Comparison of ENCODE assay signal across 25 cellular contexts in the genomic region with DNA sequence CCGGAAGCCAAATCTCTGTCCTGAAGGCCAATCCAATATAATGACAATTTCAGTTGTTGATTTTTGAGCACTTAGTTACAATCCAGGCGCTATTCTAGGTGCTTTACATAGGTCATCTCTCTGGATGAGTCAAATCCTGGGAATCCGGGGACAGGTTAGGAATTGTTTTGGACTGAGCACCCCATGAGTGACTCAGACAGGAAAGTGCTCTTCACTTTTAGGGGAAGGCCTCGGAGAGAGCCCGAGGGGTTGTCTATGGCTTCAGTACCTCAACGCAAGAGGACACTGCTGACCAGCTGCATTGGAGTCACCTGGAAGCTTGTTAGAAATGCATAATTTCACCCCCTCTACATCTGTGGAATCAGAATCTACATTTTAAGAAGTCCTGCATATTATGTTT.
DNase-seq lines count a peak whose midpoint lies in the region; ATAC-seq and TF ChIP-seq lines count a peak whose summit lies in the region.
"Had no signal": no experiment of that assay in that cellular context is flagged by ENCODE, and none has a peak within 500 bp of the region (broad histone marks: within the 10 kb centered on the region; RNA-seq: fewer than 3 reads in every experiment).

No MANE protein-coding gene starts in this region.

- no peak overlapping the region for H3K4me3 Mint-ChIP-seq in MCF 10A (ENCODE audit: unreplicated experiment)
- H3K4me3 Mint-ChIP-seq: CD14-positive monocyte; CD8-positive, alpha-beta memory T cell; GM23338; H9; HFFc6 had no signal

- H3K36me3 ChIP-seq in breast epithelium, result no peaks in the 10 kb centered on the region
- no peaks in the 10 kb centered on the region for H3K36me3 ChIP-seq in vagina
- no peaks in the 10 kb centered on the region for H3K36me3 ChIP-seq in upper lobe of right lung
- H3K36me3 ChIP-seq: BE2C had no signal

- no peak overlapping the region for H3K27ac ChIP-seq in breast epithelium
- H3K27ac ChIP-seq in coronary artery, result no peak overlapping the region
- H3K27ac ChIP-seq in vagina, result no peak overlapping the region
- H3K27ac ChIP-seq in upper lobe of right lung, result no peak overlapping the region

- H3K4me1 Mint-ChIP-seq in MCF 10A (ENCODE audit: insufficient read depth, unreplicated experiment), result peaks cover 18% of the 10 kb centered on the region
- H3K4me1 Mint-ChIP-seq: CD14-positive monocyte; CD8-positive, alpha-beta memory T cell; GM23338 had no signal

- H3K4me3 ChIP-seq in breast epithelium (no peak overlapping the region), coronary artery (no peak overlapping the region), vagina (no peak overlapping the region), upper lobe of right lung (no peak overlapping the region)
- H3K4me3 ChIP-seq: GM23338 had no signal

- H3K27me3 ChIP-seq in breast epithelium (no peaks in the 10 kb centered on the region), vagina (no peaks in the 10 kb centered on the region), upper lobe of right lung (no peaks in the 10 kb centered on the region)
- H3K27me3 ChIP-seq: BE2C had no signal

- POLR2A ChIA-PET in MCF 10A (lab: Yijun Ruan, JAX), result interaction anchor here (0.6 kb wide), 1 partner anchor 298 kb away, joined by 3 read pairs; no protein-coding TSS in a partner anchor

- no peak for TF ChIP-seq CTCF in MCF 10A (IDR thresholded peaks at IDR 0.05; ENCODE audit: unreplicated experiment)
- no peak for TF ChIP-seq CTCF in breast epithelium (IDR thresholded peaks at IDR 0.05)
- no peak for TF ChIP-seq CTCF in coronary artery (IDR thresholded peaks at IDR 0.05)
- no peak for TF ChIP-seq CTCF in vagina (IDR thresholded peaks at IDR 0.05)
- no peak for TF ChIP-seq CTCF in upper lobe of right lung (IDR thresholded peaks at IDR 0.05)

- no peak for TF ChIP-seq POLR2A in breast epithelium (IDR thresholded peaks at IDR 0.05)
- TF ChIP-seq POLR2A in vagina (IDR thresholded peaks at IDR 0.05), result no peak

- no peaks in the 10 kb centered on the region for H3K27me3 Mint-ChIP-seq in MCF 10A (ENCODE audit: insufficient read depth, unreplicated experiment)

- ATAC-seq in upper lobe of right lung, result no peak
- ATAC-seq: GM23338, SK-N-SH treated with all-trans-retinoic acid at 6 μM for 48 hours had no signal

- no TSS peak for BruUV-seq in MCF 10A (replicated peaks; lab: Mats Ljungman, UMichigan)

- H3K9me3 ChIP-seq in breast epithelium (no peaks in the 10 kb centered on the region), vagina (no peaks in the 10 kb centered on the region), upper lobe of right lung (no peaks in the 10 kb centered on the region)
- H3K9me3 ChIP-seq: BE2C had no signal

- CTCF ChIA-PET in MCF 10A (lab: Yijun Ruan, JAX), result interaction anchor here (0.6 to 1.2 kb wide), 4 partner anchors 37 to 413 kb away, joined by 3 read pairs; no protein-coding TSS in a partner anchor

- no peaks in the 10 kb centered on the region for H3K9me3 Mint-ChIP-seq in MCF 10A (ENCODE audit: unreplicated experiment)
- H3K9me3 Mint-ChIP-seq: CD8-positive, alpha-beta memory T cell; GM23338; H9; HFFc6 had no signal

- H3K27ac Mint-ChIP-seq in MCF 10A (ENCODE audit: low read depth, unreplicated experiment), result peak overlapping the region; percentile 59
- H3K27ac Mint-ChIP-seq: CD14-positive monocyte; CD8-positive, alpha-beta memory T cell; GM23338; H9; HFFc6 had no signal

- DNase-seq in MCF 10A (ENCODE audit: unreplicated experiment) (peak; percentile 87), breast epithelium (ENCODE audit: low spot score in 2 of 2) (no peak), coronary artery (ENCODE audit: low spot score) (peak; percentile 43), islet precursor cell (peak; percentile 60), vagina (ENCODE audit: extremely low spot score in 2 of 2) (peak; percentile 16 to 34), medulla oblongata (ENCODE audit: extremely low spot score) (no peak), DMS79 (lab: John Stamatoyannopoulos, UW) (no peak), upper lobe of right lung (no peak)
- DNase-seq: 8988T; ACHN; BE2C; CD8-positive, alpha-beta memory T cell; DMS 273 treated with DMSO at 0.1 percent for 48 hours; DND-41; HFFc6; KBM-7; MM.1S; NCI-H2029; NCI-H446 treated with DMSO at 0.1 percent for 48 hours; NCI-H526; NCI-H82 had no signal

- intact Hi-C loops in MCF 10A (cut with micrococcal nuclease) (loop anchor here (5.0 kb wide), 1 partner anchor 218 kb away; no protein-coding TSS in a partner anchor), breast epithelium (cut with DNase I; ENCODE audit: low total_unique reads) (no loop called here), vagina (cut with DNase I) (no loop called here), upper lobe of right lung (cut with DNase I) (no loop called here)

- H3K4me1 ChIP-seq in breast epithelium, result no peaks in the 10 kb centered on the region
- H3K4me1 ChIP-seq in vagina, result no peaks in the 10 kb centered on the region
- no peaks in the 10 kb centered on the region for H3K4me1 ChIP-seq in upper lobe of right lung
- H3K4me1 ChIP-seq: BE2C had no signal

- H3K36me3 Mint-ChIP-seq in MCF 10A (ENCODE audit: insufficient read depth, unreplicated experiment), result no peaks in the 10 kb centered on the region
- H3K36me3 Mint-ChIP-seq: CD14-positive monocyte; CD8-positive, alpha-beta memory T cell had no signal

Comparison
In these comparisons a context has a peak if more than half of its experiments do, and no peak if none do; other contexts are left out.
1. DNase-seq: peak in MCF 10A (single experiment), coronary artery (single experiment), islet precursor cell (single experiment) and vagina (2 of 2); none in breast epithelium (0 of 2), medulla oblongata (single experiment), DMS79 (single experiment) and upper lobe of right lung (single experiment).